In genomic region chr9:86141843-86142242, GRCh38 we compare ENCODE assay signal across 32 cellular contexts.
"Had no signal": no experiment of that assay in that cellular context is flagged by ENCODE, and none has a peak within 500 bp of the region (broad histone marks: within the 10 kb centered on the region; RNA-seq: fewer than 3 reads in every experiment).

No MANE protein-coding gene starts in this region.

- DNase-seq: activated B cell treated with CpG ODN at 0.5 μM for 24 hours; activated CD4-positive, alpha-beta T cell treated with anti-CD3 and anti-CD28 coated beads, Interleukin-2, amount 50 U/mL, for 1 hour; activated CD8-positive, alpha-beta T cell treated with anti-CD3 and anti-CD28 coated beads for 36 hours; activated gamma-delta T cell treated with Interleukin-2 at 50 U/mL for 16 hours; activated naive CD4-positive, alpha-beta T cell treated with anti-CD3 and anti-CD28 coated beads, Interleukin-2, amount 50 U/mL, for 16 hours; activated T-cell treated with anti-CD3 and anti-CD28 coated beads, Interleukin-2, amount 50 U/mL, for 4 hours; amniotic stem cell; brain microvascular endothelial cell; dorsolateral prefrontal cortex; effector memory CD4-positive, alpha-beta T cell; gastrocnemius medialis; hypothalamus; immature natural killer cell; kidney; left colon; midbrain; naive thymus-derived CD4-positive, alpha-beta T cell; nucleus accumbens; pancreas; retina; stimulated activated CD4-positive, alpha-beta T cell treated with anti-CD3 and anti-CD28 coated beads, Interleukin-12 subunit alpha, Interleukin-12 subunit beta, amount 100 ng/mL, for 4 hours; stimulated activated CD4-positive, alpha-beta T cell treated with anti-CD3 and anti-CD28 coated beads, Interleukin-4, amount 100 ng/mL, for 1 hour; stimulated activated naive CD8-positive, alpha-beta T cell treated with anti-CD3 and anti-CD28 coated beads, Interleukin-15, Interleukin-2, amounts not matched to agents 100 U/mL and 50 U/mL, for 24 hours; upper lobe of left lung had no signal

- H3K27ac ChIP-seq: brain microvascular endothelial cell, coronary artery, dorsolateral prefrontal cortex, gastrocnemius medialis, pancreas, prostate gland, skin epidermis, thoracic aorta, upper lobe of left lung, vagina had no signal

- H3K9me3 ChIP-seq: gastrocnemius medialis, pancreas, prostate gland, thoracic aorta, vagina had no signal

- H3K36me3 ChIP-seq: brain microvascular endothelial cell, gastrocnemius medialis, pancreas, prostate gland, thoracic aorta, upper lobe of left lung, vagina had no signal

- H3K4me1 ChIP-seq: gastrocnemius medialis, pancreas, prostate gland, upper lobe of left lung, vagina had no signal

- ATAC-seq: activated CD8-positive, alpha-beta T cell treated with anti-CD3 and anti-CD28 coated beads for 36 hours; activated T-cell treated with anti-CD3 and anti-CD28 coated beads, Interleukin-2, amount 50 U/mL, for 4 hours; activated T-helper 17 cell treated with anti-CD3 and anti-CD28 coated beads, Interleukin-2, amount 50 U/mL, for 72 hours; gastrocnemius medialis; left colon; naive thymus-derived CD4-positive, alpha-beta T cell; pancreas; sciatic nerve; stimulated activated naive CD8-positive, alpha-beta T cell treated with anti-CD3 and anti-CD28 coated beads, Interleukin-15, Interleukin-2, amounts not matched to agents 100 U/mL and 50 U/mL, for 24 hours had no signal

- H3K4me1 Mint-ChIP-seq: activated B cell treated with CpG ODN at 0.5 μM for 24 hours; activated T-helper 17 cell treated with anti-CD3 and anti-CD28 coated beads, Interleukin-2, amount 50 U/mL, for 72 hours; immature natural killer cell; naive thymus-derived CD4-positive, alpha-beta T cell; neural crest cell had no signal

- H3K36me3 Mint-ChIP-seq: immature natural killer cell had no signal

- H3K4me3 ChIP-seq: coronary artery, dorsolateral prefrontal cortex, gastrocnemius medialis, pancreas, prostate gland, skin epidermis, thoracic aorta, upper lobe of left lung, vagina had no signal

- H3K27me3 ChIP-seq: brain microvascular endothelial cell, dorsolateral prefrontal cortex, gastrocnemius medialis, pancreas, upper lobe of left lung, vagina had no signal

- H3K27me3 Mint-ChIP-seq: activated B cell treated with CpG ODN at 0.5 μM for 24 hours had no signal

- H3K4me3 Mint-ChIP-seq: activated B cell treated with CpG ODN at 0.5 μM for 24 hours; activated CD8-positive, alpha-beta T cell treated with anti-CD3 and anti-CD28 coated beads for 36 hours; activated T-cell treated with anti-CD3 and anti-CD28 coated beads, Interleukin-2, amount 50 U/mL, for 4 hours; activated T-helper 17 cell treated with anti-CD3 and anti-CD28 coated beads, Interleukin-2, amount 50 U/mL, for 72 hours; immature natural killer cell; naive thymus-derived CD4-positive, alpha-beta T cell; neural crest cell had no signal

- H3K27ac Mint-ChIP-seq: activated B cell treated with CpG ODN at 0.5 μM for 24 hours; activated CD8-positive, alpha-beta T cell treated with anti-CD3 and anti-CD28 coated beads for 36 hours; activated T-helper 17 cell treated with anti-CD3 and anti-CD28 coated beads, Interleukin-2, amount 50 U/mL, for 72 hours; immature natural killer cell; naive thymus-derived CD4-positive, alpha-beta T cell had no signal
